In the genomic region with DNA sequence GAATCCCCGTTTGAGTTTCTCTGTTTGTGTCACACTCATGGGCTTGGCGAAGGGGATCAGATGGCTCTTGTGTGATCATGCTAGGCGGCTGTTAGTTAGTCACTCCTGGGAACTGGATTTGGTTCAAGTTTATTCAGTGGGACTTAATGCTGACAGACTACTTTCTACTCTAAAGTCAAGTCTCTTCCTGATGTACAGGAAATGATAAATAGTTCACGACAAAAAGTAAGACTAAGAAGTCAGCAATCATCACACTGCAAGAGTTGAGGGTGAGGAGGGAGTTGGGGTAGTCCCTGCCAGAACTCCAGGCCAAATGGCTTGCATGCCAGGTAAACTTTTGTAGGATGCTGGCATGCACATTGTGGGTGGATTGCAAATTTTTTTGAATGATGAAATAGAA, we compare ENCODE assay signal across 25 cellular contexts. TPM values are rescaled to one million over a fixed set of nuclear protein-coding genes. Genes with fewer than 3 reads are reported as not detected.
DNase-seq lines count a peak whose midpoint lies in the region; ATAC-seq and TF ChIP-seq lines count a peak whose summit lies in the region.
"Had no signal": no experiment of that assay in that cellular context is flagged by ENCODE, and none has a peak within 500 bp of the region (broad histone marks: within the 10 kb centered on the region; RNA-seq: fewer than 3 reads in every experiment).

No MANE protein-coding gene starts in this region.

- no peaks in the 10 kb centered on the region for H3K36me3 Mint-ChIP-seq in Calu3 (ENCODE audit: insufficient read depth, unreplicated experiment)
- H3K36me3 Mint-ChIP-seq in activated CD4-positive, alpha-beta memory T cell treated with anti-CD3 and anti-CD28 coated beads for 36 hours: no peaks in the 10 kb centered on the region
- H3K36me3 Mint-ChIP-seq: CD4-positive, alpha-beta memory T cell; T-cell had no signal

- no peaks in the 10 kb centered on the region for H3K9me3 Mint-ChIP-seq in Calu3 (ENCODE audit: low read depth, unreplicated experiment)
- H3K9me3 Mint-ChIP-seq in activated CD4-positive, alpha-beta memory T cell treated with anti-CD3 and anti-CD28 coated beads for 36 hours: no peaks in the 10 kb centered on the region
- H3K9me3 Mint-ChIP-seq: activated naive CD8-positive, alpha-beta T cell treated with anti-CD3 and anti-CD28 coated beads for 36 hours; T-cell had no signal

- no peaks in the 10 kb centered on the region for H3K36me3 ChIP-seq in MG63
- H3K36me3 ChIP-seq: heart left ventricle, left lung, right lobe of liver had no signal

- DNase-seq in Calu3: no peak
- DNase-seq in MG63: peak; percentile 62
- peak; percentile 49 for DNase-seq in dermis blood vessel endothelial cell
- DNase-seq in kidney tubule cell (ENCODE audit: low spot score): peak; percentile 44
- no peak for DNase-seq in HEK293T (ENCODE audit: extremely low spot score)
- DNase-seq in activated CD4-positive, alpha-beta memory T cell treated with anti-CD3 and anti-CD28 coated beads for 36 hours: no peak
- DNase-seq: activated CD4-positive, alpha-beta T cell treated with anti-CD3 and anti-CD28 coated beads for 1 hour; activated naive CD8-positive, alpha-beta T cell treated with anti-CD3 and anti-CD28 coated beads for 36 hours; CD4-positive, alpha-beta memory T cell; effector CD8-positive, alpha-beta T cell; heart left ventricle; Karpas-422; left lung; NCI-H1092; NCI-H1930; nephron progenitor cell; right lobe of liver; SHP77 treated with DMSO at 0.1 percent for 48 hours; stimulated activated CD8-positive, alpha-beta memory T cell treated with anti-CD3 and anti-CD28 coated beads, Interleukin-4, amount 100 ng/mL, for 48 hours; T-cell had no signal

- H3K27me3 Mint-ChIP-seq in Calu3 (ENCODE audit: unreplicated experiment): no peaks in the 10 kb centered on the region
- peaks cover 2% of the 10 kb centered on the region for H3K27me3 Mint-ChIP-seq in activated CD4-positive, alpha-beta memory T cell treated with anti-CD3 and anti-CD28 coated beads for 36 hours

- no peaks in the 10 kb centered on the region; the same call in 1 of the 2 replicates for H3K9me3 ChIP-seq in MG63
- H3K9me3 ChIP-seq: heart left ventricle, left lung, right lobe of liver had no signal

- no TSS peak for BruUV-seq in Calu3 (replicated peaks; lab: Mats Ljungman, UMichigan)

- CTCF ChIA-PET in Calu3 (lab: Charles Lee) (no interaction called here), HEK293T (lab: Yijun Ruan, JAX) (no interaction called here)
- CTCF ChIA-PET in activated CD4-positive, alpha-beta memory T cell treated with anti-CD3 and anti-CD28 coated beads for 36 hours (lab: Charles Lee): no interaction called here

- intact Hi-C loops in Calu3 (cut with micrococcal nuclease; ENCODE audit: unreplicated experiment): no loop called here
- intact Hi-C loops in activated CD4-positive, alpha-beta memory T cell treated with anti-CD3 and anti-CD28 coated beads for 36 hours (cut with micrococcal nuclease): loop anchor here (10.0 kb wide), 1 partner anchor 954 kb away; the partner anchor contains the start of gene RHBDD1

- TF ChIP-seq CTCF in Calu3 (IDR thresholded peaks at IDR 0.05; ENCODE audit: unreplicated experiment): no peak

- H3K4me3 ChIP-seq in MG63: no peak overlapping the region
- H3K4me3 ChIP-seq: heart left ventricle, left lung, right lobe of liver had no signal

- H3K4me3 Mint-ChIP-seq in Calu3 (ENCODE audit: low read depth, unreplicated experiment): no peak overlapping the region
- no peak overlapping the region for H3K4me3 Mint-ChIP-seq in activated CD4-positive, alpha-beta memory T cell treated with anti-CD3 and anti-CD28 coated beads for 36 hours
- H3K4me3 Mint-ChIP-seq: activated naive CD8-positive, alpha-beta T cell treated with anti-CD3 and anti-CD28 coated beads for 36 hours; nephron progenitor cell; T-cell had no signal

- POLR2A ChIA-PET in HEK293T (lab: Yijun Ruan, JAX): no interaction called here
- POLR2A ChIA-PET in activated CD4-positive, alpha-beta memory T cell treated with anti-CD3 and anti-CD28 coated beads for 36 hours (lab: Charles Lee): no interaction called here

- H3K4me1 Mint-ChIP-seq in Calu3 (ENCODE audit: low read depth, unreplicated experiment): peaks cover 48% of the 10 kb centered on the region
- peaks cover 18% of the 10 kb centered on the region for H3K4me1 Mint-ChIP-seq in activated CD4-positive, alpha-beta memory T cell treated with anti-CD3 and anti-CD28 coated beads for 36 hours (ENCODE audit: low read depth)

- no peaks in the 10 kb centered on the region for H3K27me3 ChIP-seq in MG63
- H3K27me3 ChIP-seq: left lung, right lobe of liver had no signal

- H3K27ac Mint-ChIP-seq in Calu3 (ENCODE audit: unreplicated experiment): peak overlapping the region; percentile 25
- no peak overlapping the region for H3K27ac Mint-ChIP-seq in activated CD4-positive, alpha-beta memory T cell treated with anti-CD3 and anti-CD28 coated beads for 36 hours
- H3K27ac Mint-ChIP-seq: activated naive CD8-positive, alpha-beta T cell treated with anti-CD3 and anti-CD28 coated beads for 36 hours; nephron progenitor cell; T-cell had no signal

- ATAC-seq in HG03342 (IDR thresholded peaks at IDR 0.05; ENCODE audit: unreplicated experiment): no peak
- ATAC-seq: HCT116, heart left ventricle, left lung, T-cell had no signal

TF ChIP-seq in HEK293T, 16 proteins besides CTCF, POLR2A, EP300 and RAD21:
- TF ChIP-seq LEF1 (IDR thresholded peaks at IDR 0.05; ENCODE audit: borderline replicate concordance) (no peak), HDGF (IDR thresholded peaks at IDR 0.05; ENCODE audit: borderline replicate concordance) (no peak), TARDBP (IDR thresholded peaks at IDR 0.05) (no peak), ZNF384 (IDR thresholded peaks at IDR 0.05) (no peak), BHLHE40 (IDR thresholded peaks at IDR 0.05; ENCODE audit: borderline replicate concordance) (no peak), NFRKB (IDR thresholded peaks at IDR 0.05) (no peak), FOXM1 (IDR thresholded peaks at IDR 0.05; ENCODE audit: borderline replicate concordance) (no peak), ARNT (IDR thresholded peaks at IDR 0.05) (no peak), L3MBTL2 (conservative IDR thresholded peaks at IDR 0.05) (no peak), SUZ12 (IDR thresholded peaks at IDR 0.05) (no peak), ELF4 (IDR thresholded peaks at IDR 0.05) (no peak), FOXA1 (IDR thresholded peaks at IDR 0.05) (no peak), CTBP1 (IDR thresholded peaks at IDR 0.05; ENCODE audit: borderline replicate concordance) (no peak), FOXK2 (IDR thresholded peaks at IDR 0.05) (no peak)

RNA-seq across cellular contexts. Expression of gene CCL20, which starts 25.1 kb away (rescaled TPM):
- total RNA-seq in Calu3 (2022): 25.4 and 39.9 TPM in 2 replicates
- 1.5 TPM in 1 of 2 replicates, not detected in the other for total RNA-seq in MG63 (2014; rRNA removed; shearing (Covaris generic); ENCODE audit: low replicate concordance)
- total RNA-seq in dermis blood vessel endothelial cell: 0.65 and 1.0 TPM in 2 replicates
- 10 to 100 TPM; 72.0 to 74.7 TPM for total RNA-seq in activated CD4-positive, alpha-beta memory T cell treated with anti-CD3 and anti-CD28 coated beads for 36 hours

RNA-seq across cellular contexts. Expression of gene SCYGR8, which starts 42.9 kb away (rescaled TPM):
- total RNA-seq in Calu3 (2022) (not detected in 2 replicates), dermis blood vessel endothelial cell (not detected in 2 replicates)
- total RNA-seq in MG63 (2014; rRNA removed; shearing (Covaris generic); ENCODE audit: low replicate concordance): not detected in 2 replicates
- total RNA-seq in activated CD4-positive, alpha-beta memory T cell treated with anti-CD3 and anti-CD28 coated beads for 36 hours: not detected
- total RNA-seq: activated CD8-positive, alpha-beta memory T cell treated with anti-CD3 and anti-CD28 coated beads for 36 hours; activated naive CD8-positive, alpha-beta T cell treated with anti-CD3 and anti-CD28 coated beads for 36 hours; CD4-positive, alpha-beta memory T cell; heart left ventricle; left lung; mononuclear cell; right lobe of liver; subcutaneous adipose tissue; T-cell had no signal

Comparison
In these comparisons a context has a peak if more than half of its experiments do, and no peak if none do; other contexts are left out.
1. DNase-seq: peak in MG63 (single experiment), dermis blood vessel endothelial cell (single experiment) and kidney tubule cell (single experiment); none in Calu3 (single experiment), HEK293T (single experiment) and activated CD4-positive, alpha-beta memory T cell treated with anti-CD3 and anti-CD28 coated beads for 36 hours (single experiment).
2. RNA of gene CCL20, which starts 25.1 kb away (total RNA-seq): 72.0 to 74.7 TPM in activated CD4-positive, alpha-beta memory T cell treated with anti-CD3 and anti-CD28 coated beads for 36 hours and 25.4 to 39.9 TPM in Calu3; 1.5 TPM in MG63 and 0.65 to 1.0 TPM in dermis blood vessel endothelial cell; every median in the first group is over 10 times any median in the second.